Comparison of ENCODE assay signal across 12 cellular contexts in genomic region chr2:47307066-47307465, GRCh38.
DNase-seq lines count a peak whose midpoint lies in the region; ATAC-seq and TF ChIP-seq lines count a peak whose summit lies in the region.
"Had no signal": no experiment of that assay in that cellular context is flagged by ENCODE, and none has a peak within 500 bp of the region (broad histone marks: within the 10 kb centered on the region; RNA-seq: fewer than 3 reads in every experiment).

No MANE protein-coding gene starts in this region.

- H2AFZ ChIP-seq in mammary epithelial cell (ENCODE audit: low read depth, low read length), result no peak overlapping the region
- H2AFZ ChIP-seq in osteoblast (ENCODE audit: low read length), result no peak overlapping the region

- no peak for TF ChIP-seq CTCF in MCF 10A (IDR thresholded peaks at IDR 0.05; ENCODE audit: unreplicated experiment)
- TF ChIP-seq CTCF in mammary epithelial cell (conservative IDR thresholded peaks at IDR 0.05 in 1 of 2, IDR thresholded peaks at IDR 0.05 in 1 of 2; ENCODE audit: extremely low read depth in 1 of 2, insufficient read depth in 1 of 2, low read depth in 1 of 2, low read length in 2 of 2), result no peak
- no peak for TF ChIP-seq CTCF in choroid plexus epithelial cell (conservative IDR thresholded peaks at IDR 0.05; ENCODE audit: low read depth, low read length)
- no peak for TF ChIP-seq CTCF in osteoblast (IDR thresholded peaks at IDR 0.05; ENCODE audit: extremely low read depth, low read depth, low read length)
- no peak for TF ChIP-seq CTCF in Caco-2 (IDR thresholded peaks at IDR 0.05; ENCODE audit: insufficient read depth in 1 of 2, low read depth in 1 of 2, low read length in 1 of 2, severe bottlenecking in 1 of 2, unreplicated experiment in 1 of 2)

- H3K27me3 Mint-ChIP-seq in MCF 10A (ENCODE audit: insufficient read depth, unreplicated experiment) (no peaks in the 10 kb centered on the region), Caco-2 (ENCODE audit: insufficient read depth, unreplicated experiment) (no peaks in the 10 kb centered on the region)
- H3K27me3 Mint-ChIP-seq in activated CD4-positive, alpha-beta memory T cell treated with anti-CD3 and anti-CD28 coated beads, Interleukin-2, amount 10 ng/mL, durations not matched to agents 7 days and 5 days, result peaks cover 29% of the 10 kb centered on the region
- H3K27me3 Mint-ChIP-seq in naive thymus-derived CD4-positive, alpha-beta T cell, result peaks cover 9 to 43% (median 17%) of the 10 kb centered on the region in 5 donors

- H3K27ac ChIP-seq in mammary epithelial cell (ENCODE audit: insufficient read depth, low read depth, low read length) (no peak overlapping the region), osteoblast (ENCODE audit: low read depth, low read length) (no peak overlapping the region)
- H3K27ac ChIP-seq in naive thymus-derived CD4-positive, alpha-beta T cell (ENCODE audit: low read depth, low read length), result no peak overlapping the region
- H3K27ac ChIP-seq: upper lobe of right lung had no signal

- in situ Hi-C loops in mammary epithelial cell (cut with MboI; ENCODE audit: low sequenced_read_pairs in 2 of 2), result loop anchor here in 1 of 2 donors (25.0 kb wide), 1 partner anchor 670 kb away; no protein-coding TSS in a partner anchor

- no peak overlapping the region for H3K4me3 Mint-ChIP-seq in MCF 10A (ENCODE audit: unreplicated experiment)
- no peak overlapping the region for H3K4me3 Mint-ChIP-seq in Caco-2 (ENCODE audit: unreplicated experiment)
- H3K4me3 Mint-ChIP-seq in activated CD4-positive, alpha-beta memory T cell treated with anti-CD3 and anti-CD28 coated beads, Interleukin-2, amount 10 ng/mL, durations not matched to agents 7 days and 5 days, result no peak overlapping the region
- no peak overlapping the region for H3K4me3 Mint-ChIP-seq in naive thymus-derived CD4-positive, alpha-beta T cell
- H3K4me3 Mint-ChIP-seq: activated naive CD4-positive, alpha-beta T cell treated with anti-CD3 and anti-CD28 coated beads, Interleukin-2, amount 10 ng/mL, durations not matched to agents 7 days and 5 days had no signal

- H3K4me2 ChIP-seq in mammary epithelial cell (ENCODE audit: insufficient read depth, low read depth, low read length) (no peak overlapping the region), osteoblast (ENCODE audit: insufficient read depth, low read length) (no peak overlapping the region)

- dilution Hi-C loops in mammary epithelial cell (cut with HindIII; ENCODE audit: low sequenced_read_pairs), result no loop called here

- BruUV-seq in MCF 10A (replicated peaks; lab: Mats Ljungman, UMichigan), result no TSS peak
- BruUV-seq in mammary epithelial cell (replicated peaks; lab: Mats Ljungman, UMichigan), result no TSS peak
- BruUV-seq in Caco-2 (replicated peaks; lab: Mats Ljungman, UMichigan), result no TSS peak

- H4K20me1 ChIP-seq in mammary epithelial cell (ENCODE audit: insufficient read depth, low read length) (no peaks in the 10 kb centered on the region), osteoblast (ENCODE audit: insufficient read depth, low read length) (no peaks in the 10 kb centered on the region)

- H3K4me1 ChIP-seq in mammary epithelial cell (ENCODE audit: insufficient read depth, low read length) (peaks cover 9% of the 10 kb centered on the region), osteoblast (ENCODE audit: insufficient read depth, low read length) (peaks cover 18% of the 10 kb centered on the region), Caco-2 (peaks cover 72% of the 10 kb centered on the region)
- no peaks in the 10 kb centered on the region for H3K4me1 ChIP-seq in naive thymus-derived CD4-positive, alpha-beta T cell (ENCODE audit: control insufficient read depth in 2 of 2, insufficient read depth in 2 of 2, low read length in 2 of 2)

- H3K79me2 ChIP-seq in mammary epithelial cell (ENCODE audit: insufficient read depth, low read length) (no peaks in the 10 kb centered on the region), osteoblast (ENCODE audit: insufficient read depth, low read length) (no peaks in the 10 kb centered on the region)

- DNase-seq in MCF 10A (ENCODE audit: unreplicated experiment), result peak; percentile 3
- DNase-seq in mammary epithelial cell, result no peak
- DNase-seq in NCI-H524 (lab: John Stamatoyannopoulos, UW), result peak; percentile 93
- DNase-seq in choroid plexus epithelial cell (ENCODE audit: low read depth), result peak; percentile 55
- no peak for DNase-seq in osteoblast (ENCODE audit: insufficient read length, low spot score, missing footprints)
- DNase-seq in Caco-2, result no peak
- no peak for DNase-seq in activated CD4-positive, alpha-beta memory T cell treated with anti-CD3 and anti-CD28 coated beads, Interleukin-2, amount 10 ng/mL, durations not matched to agents 7 days and 5 days
- no peak for DNase-seq in naive thymus-derived CD4-positive, alpha-beta T cell
- DNase-seq: activated naive CD4-positive, alpha-beta T cell treated with anti-CD3 and anti-CD28 coated beads, Interleukin-2, amount 10 ng/mL, durations not matched to agents 7 days and 5 days; HCEC 1CT; NCI-H1436 treated with DMSO at 0.1 percent for 48 hours; upper lobe of right lung had no signal

- ATAC-seq in naive thymus-derived CD4-positive, alpha-beta T cell, result no peak
- ATAC-seq: upper lobe of right lung had no signal

- H3K27ac Mint-ChIP-seq in MCF 10A (ENCODE audit: low read depth, unreplicated experiment), result no peak overlapping the region
- H3K27ac Mint-ChIP-seq in Caco-2 (ENCODE audit: unreplicated experiment), result no peak overlapping the region
- no peak overlapping the region for H3K27ac Mint-ChIP-seq in activated CD4-positive, alpha-beta memory T cell treated with anti-CD3 and anti-CD28 coated beads, Interleukin-2, amount 10 ng/mL, durations not matched to agents 7 days and 5 days
- H3K27ac Mint-ChIP-seq in naive thymus-derived CD4-positive, alpha-beta T cell, result no peak overlapping the region
- H3K27ac Mint-ChIP-seq: activated naive CD4-positive, alpha-beta T cell treated with anti-CD3 and anti-CD28 coated beads, Interleukin-2, amount 10 ng/mL, durations not matched to agents 7 days and 5 days had no signal

- H3K36me3 ChIP-seq in mammary epithelial cell (ENCODE audit: insufficient read depth, low read length), result no peaks in the 10 kb centered on the region
- no peaks in the 10 kb centered on the region for H3K36me3 ChIP-seq in osteoblast (ENCODE audit: insufficient read depth, low read length)
- H3K36me3 ChIP-seq in Caco-2 (ENCODE audit: control insufficient read depth, insufficient read depth, low read length), result no peaks in the 10 kb centered on the region
- no peaks in the 10 kb centered on the region for H3K36me3 ChIP-seq in naive thymus-derived CD4-positive, alpha-beta T cell (ENCODE audit: control insufficient read depth in 2 of 3, insufficient read depth in 3 of 3, low read length in 3 of 3)
- H3K36me3 ChIP-seq: upper lobe of right lung had no signal

- CTCF ChIA-PET in MCF 10A (lab: Yijun Ruan, JAX) (interaction anchor here (1.3 to 2.2 kb wide), 2 partner anchors 15 to 16 kb away, joined by 4 to 10 read pairs; no protein-coding TSS in a partner anchor), mammary epithelial cell (lab: Charles Lee; ENCODE audit: low non-redundant PET) (no interaction called here), Caco-2 (lab: Charles Lee) (interaction anchor here (0.6 kb wide), 1 partner anchor 151 kb away, joined by 3 read pairs; no protein-coding TSS in a partner anchor)
- CTCF ChIA-PET in activated CD4-positive, alpha-beta memory T cell treated with anti-CD3 and anti-CD28 coated beads, Interleukin-2, amount 10 ng/mL, durations not matched to agents 7 days and 5 days (lab: Charles Lee), result no interaction called here
- CTCF ChIA-PET in naive thymus-derived CD4-positive, alpha-beta T cell (lab: Charles Lee), result interaction anchor here (0.6 kb wide), 1 partner anchor 80 kb away, joined by 3 read pairs; no protein-coding TSS in a partner anchor

- no peak overlapping the region for H3K9ac ChIP-seq in mammary epithelial cell (ENCODE audit: insufficient read depth, low read length)

- intact Hi-C loops in MCF 10A (cut with micrococcal nuclease) (no loop called here), mammary epithelial cell (cut with micrococcal nuclease) (no loop called here), Caco-2 (cut with micrococcal nuclease; ENCODE audit: unreplicated experiment) (no loop called here)
- intact Hi-C loops in naive thymus-derived CD4-positive, alpha-beta T cell (cut with micrococcal nuclease), result no loop called here

- H3K36me3 Mint-ChIP-seq in MCF 10A (ENCODE audit: insufficient read depth, unreplicated experiment) (no peaks in the 10 kb centered on the region), Caco-2 (ENCODE audit: insufficient read depth, unreplicated experiment) (peaks cover 22% of the 10 kb centered on the region)
- H3K36me3 Mint-ChIP-seq in activated CD4-positive, alpha-beta memory T cell treated with anti-CD3 and anti-CD28 coated beads, Interleukin-2, amount 10 ng/mL, durations not matched to agents 7 days and 5 days (ENCODE audit: low read depth), result no peaks in the 10 kb centered on the region
- no peaks in the 10 kb centered on the region for H3K36me3 Mint-ChIP-seq in naive thymus-derived CD4-positive, alpha-beta T cell
- H3K36me3 Mint-ChIP-seq: activated naive CD4-positive, alpha-beta T cell treated with anti-CD3 and anti-CD28 coated beads, Interleukin-2, amount 10 ng/mL, durations not matched to agents 7 days and 5 days had no signal

- POLR2A ChIA-PET in MCF 10A (lab: Yijun Ruan, JAX) (no interaction called here), Caco-2 (lab: Charles Lee) (no interaction called here)
- POLR2A ChIA-PET in activated CD4-positive, alpha-beta memory T cell treated with anti-CD3 and anti-CD28 coated beads, Interleukin-2, amount 10 ng/mL, durations not matched to agents 7 days and 5 days (lab: Charles Lee), result no interaction called here
- POLR2A ChIA-PET in naive thymus-derived CD4-positive, alpha-beta T cell (lab: Charles Lee), result no interaction called here

- H3K4me3 ChIP-seq in mammary epithelial cell (replicated peaks in 1 of 3; ENCODE audit: insufficient read depth in 1 of 3, low read depth in 2 of 3, low read length in 3 of 3) (no peak overlapping the region), choroid plexus epithelial cell (ENCODE audit: low read depth, low read length) (no peak overlapping the region), osteoblast (ENCODE audit: insufficient read depth, low read length) (no peak overlapping the region), Caco-2 (ENCODE audit: low read depth, low read length) (no peak overlapping the region)
- no peak overlapping the region for H3K4me3 ChIP-seq in naive thymus-derived CD4-positive, alpha-beta T cell (ENCODE audit: low read length)
- H3K4me3 ChIP-seq: upper lobe of right lung had no signal

- H3K9me3 Mint-ChIP-seq in MCF 10A (ENCODE audit: unreplicated experiment) (no peaks in the 10 kb centered on the region), Caco-2 (ENCODE audit: unreplicated experiment) (no peaks in the 10 kb centered on the region)
- H3K9me3 Mint-ChIP-seq in activated CD4-positive, alpha-beta memory T cell treated with anti-CD3 and anti-CD28 coated beads, Interleukin-2, amount 10 ng/mL, durations not matched to agents 7 days and 5 days, result no peaks in the 10 kb centered on the region
- H3K9me3 Mint-ChIP-seq in naive thymus-derived CD4-positive, alpha-beta T cell, result no peaks in the 10 kb centered on the region
- H3K9me3 Mint-ChIP-seq: activated naive CD4-positive, alpha-beta T cell treated with anti-CD3 and anti-CD28 coated beads, Interleukin-2, amount 10 ng/mL, durations not matched to agents 7 days and 5 days had no signal

- H3K4me1 Mint-ChIP-seq in MCF 10A (ENCODE audit: insufficient read depth, unreplicated experiment) (peaks cover 12% of the 10 kb centered on the region), Caco-2 (ENCODE audit: low read depth, unreplicated experiment) (peaks cover 59% of the 10 kb centered on the region)
- H3K4me1 Mint-ChIP-seq in activated CD4-positive, alpha-beta memory T cell treated with anti-CD3 and anti-CD28 coated beads, Interleukin-2, amount 10 ng/mL, durations not matched to agents 7 days and 5 days, result no peaks in the 10 kb centered on the region
- H3K4me1 Mint-ChIP-seq in naive thymus-derived CD4-positive, alpha-beta T cell, result peaks cover 0 to 16% (median 0%) of the 10 kb centered on the region in 7 donors
- H3K4me1 Mint-ChIP-seq: activated naive CD4-positive, alpha-beta T cell treated with anti-CD3 and anti-CD28 coated beads, Interleukin-2, amount 10 ng/mL, durations not matched to agents 7 days and 5 days had no signal

- H3K9me3 ChIP-seq in mammary epithelial cell (replicated peaks; ENCODE audit: insufficient read depth, low read length) (no peaks in the 10 kb centered on the region), osteoblast (ENCODE audit: low read depth, low read length) (no peaks in the 10 kb centered on the region), Caco-2 (no peaks in the 10 kb centered on the region)
- H3K9me3 ChIP-seq in naive thymus-derived CD4-positive, alpha-beta T cell (ENCODE audit: control insufficient read depth in 2 of 3, low read length in 3 of 3), result no peaks in the 10 kb centered on the region
- H3K9me3 ChIP-seq: upper lobe of right lung had no signal

- no peaks in the 10 kb centered on the region for H3K27me3 ChIP-seq in mammary epithelial cell (ENCODE audit: insufficient read depth, low read length)
- no peaks in the 10 kb centered on the region for H3K27me3 ChIP-seq in osteoblast (ENCODE audit: insufficient read depth, low read length)
- H3K27me3 ChIP-seq in Caco-2 (replicated peaks; ENCODE audit: control insufficient read depth, insufficient read depth, low read length), result no peaks in the 10 kb centered on the region
- no peaks in the 10 kb centered on the region for H3K27me3 ChIP-seq in naive thymus-derived CD4-positive, alpha-beta T cell (ENCODE audit: control insufficient read depth in 2 of 2, insufficient read depth in 2 of 2, low read length in 2 of 2)
- H3K27me3 ChIP-seq: upper lobe of right lung had no signal

Comparison
In these comparisons a context has a peak if more than half of its experiments do, and no peak if none do; other contexts are left out.
1. DNase-seq: peak in MCF 10A (single experiment), NCI-H524 (2 of 2) and choroid plexus epithelial cell (single experiment); none in mammary epithelial cell (single experiment), osteoblast (single experiment), Caco-2 (0 of 2), activated CD4-positive, alpha-beta memory T cell treated with anti-CD3 and anti-CD28 coated beads, Interleukin-2, amount 10 ng/mL, durations not matched to agents 7 days and 5 days (single experiment) and naive thymus-derived CD4-positive, alpha-beta T cell (0 of 9).
2. CTCF ChIA-PET loops: an anchor here in MCF 10A (1.3 to 2.2 kb wide), Caco-2 (0.6 kb wide) and naive thymus-derived CD4-positive, alpha-beta T cell (0.6 kb wide); none called in mammary epithelial cell and activated CD4-positive, alpha-beta memory T cell treated with anti-CD3 and anti-CD28 coated beads, Interleukin-2, amount 10 ng/mL, durations not matched to agents 7 days and 5 days.